In the genomic region with DNA sequence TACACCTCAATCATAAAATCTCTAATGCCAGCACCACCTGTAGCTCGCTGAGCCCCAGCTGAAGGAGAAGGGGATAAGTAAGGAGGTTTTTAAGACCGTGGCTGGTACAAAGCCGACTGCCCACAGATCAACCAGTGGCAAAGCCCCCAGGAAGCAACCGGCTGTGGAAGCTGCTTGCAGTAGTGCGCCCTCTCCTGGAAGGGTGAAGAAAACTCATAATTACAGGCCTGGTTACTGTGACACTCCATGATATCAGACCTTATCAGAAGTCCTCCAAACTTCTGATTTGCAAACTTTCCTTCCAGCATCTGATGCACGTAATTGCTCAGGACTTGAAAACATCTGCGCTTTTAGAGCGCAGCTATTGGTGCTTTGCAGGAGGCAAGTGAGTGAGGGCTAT, we compare ENCODE assay signal across 13 cellular contexts.
DNase-seq lines count a peak whose midpoint lies in the region; ATAC-seq, FAIRE-seq and TF ChIP-seq lines count a peak whose summit lies in the region.
"Had no signal": no experiment of that assay in that cellular context is flagged by ENCODE, and none has a peak within 500 bp of the region (broad histone marks: within the 10 kb centered on the region; RNA-seq: fewer than 3 reads in every experiment).

No MANE protein-coding gene starts in this region.

- H3K4me3 Mint-ChIP-seq in activated naive CD8-positive, alpha-beta T cell treated with anti-CD3 and anti-CD28 coated beads, Interleukin-2, amount 50 U/mL, for 24 hours, result no peak overlapping the region
- H3K4me3 Mint-ChIP-seq in neural progenitor cell, result no peak overlapping the region
- no peak overlapping the region for H3K4me3 Mint-ChIP-seq in CD4-positive, alpha-beta T cell
- H3K4me3 Mint-ChIP-seq: naive thymus-derived CD8-positive, alpha-beta T cell had no signal

- POLR2A ChIA-PET in CD4-positive, alpha-beta T cell (lab: Charles Lee), result no interaction called here

- H3K27ac ChIP-seq in neural progenitor cell, result no peak overlapping the region
- H3K27ac ChIP-seq in CD4-positive, alpha-beta T cell (ENCODE audit: low read depth, low read length), result no peak overlapping the region

- H3K4me1 ChIP-seq in neural progenitor cell, result no peaks in the 10 kb centered on the region

- H3K9me3 ChIP-seq in neural progenitor cell (ENCODE audit: low read depth), result no peaks in the 10 kb centered on the region
- H3K9me3 ChIP-seq in CD4-positive, alpha-beta T cell (ENCODE audit: control insufficient read depth, low read length), result no peaks in the 10 kb centered on the region

- H3K4me3 ChIP-seq in Jurkat, Clone E6-1 (ENCODE audit: low read length), result no peak overlapping the region
- H3K4me3 ChIP-seq in neural progenitor cell, result no peak overlapping the region

- no peaks in the 10 kb centered on the region for H3K36me3 ChIP-seq in neural progenitor cell

- no peaks in the 10 kb centered on the region for H3K79me2 ChIP-seq in neural progenitor cell (ENCODE audit: low read depth)

- intact Hi-C loops in CD4-positive, alpha-beta T cell (cut with DNase I, micrococcal nuclease), result no loop called here

- no peak for TF ChIP-seq POLR2A in GM12891 (IDR thresholded peaks at IDR 0.05; ENCODE audit: low read depth, low read length)

- peaks cover 4% of the 10 kb centered on the region for H3K9me3 Mint-ChIP-seq in activated naive CD8-positive, alpha-beta T cell treated with anti-CD3 and anti-CD28 coated beads, Interleukin-2, amount 50 U/mL, for 24 hours
- peaks cover 9% of the 10 kb centered on the region for H3K9me3 Mint-ChIP-seq in neural progenitor cell
- H3K9me3 Mint-ChIP-seq in CD4-positive, alpha-beta T cell, result no peaks in the 10 kb centered on the region

- no peak overlapping the region for H3K4me2 ChIP-seq in neural progenitor cell

- no peaks in the 10 kb centered on the region for H3K27me3 ChIP-seq in neural progenitor cell
- no peaks in the 10 kb centered on the region for H3K27me3 ChIP-seq in CD4-positive, alpha-beta T cell (ENCODE audit: control insufficient read depth, insufficient read depth, low read length)

- H3K4me1 Mint-ChIP-seq in activated naive CD8-positive, alpha-beta T cell treated with anti-CD3 and anti-CD28 coated beads, Interleukin-2, amount 50 U/mL, for 24 hours, result peaks cover 5% of the 10 kb centered on the region
- H3K4me1 Mint-ChIP-seq in neural progenitor cell, result peaks cover 2% of the 10 kb centered on the region
- H3K4me1 Mint-ChIP-seq in CD4-positive, alpha-beta T cell (ENCODE audit: low read depth), result no peaks in the 10 kb centered on the region

- no peaks in the 10 kb centered on the region for H3F3A ChIP-seq in neural progenitor cell (ENCODE audit: low read depth)

- no peaks in the 10 kb centered on the region for H4K20me1 ChIP-seq in neural progenitor cell (ENCODE audit: low read depth)

- TF ChIP-seq CTCF in neural progenitor cell (IDR thresholded peaks at IDR 0.05), result peak; percentile 48
- TF ChIP-seq CTCF in CD4-positive, alpha-beta T cell (IDR thresholded peaks at IDR 0.05), result no peak

- peaks cover 11% of the 10 kb centered on the region for H3K27me3 Mint-ChIP-seq in activated naive CD8-positive, alpha-beta T cell treated with anti-CD3 and anti-CD28 coated beads, Interleukin-2, amount 50 U/mL, for 24 hours
- H3K27me3 Mint-ChIP-seq in neural progenitor cell (ENCODE audit: insufficient read depth, low read depth), result no peaks in the 10 kb centered on the region
- H3K27me3 Mint-ChIP-seq in CD4-positive, alpha-beta T cell, result no peaks in the 10 kb centered on the region

- DNase-seq in activated CD4-positive, alpha-beta T cell treated with anti-CD3 and anti-CD28 coated beads for 48 hours, result peak; percentile 11
- no peak for DNase-seq in activated CD4-positive, alpha-beta T cell treated with anti-CD3 and anti-CD28 coated beads, Interleukin-2, amount 50 U/mL, for 4 hours
- DNase-seq in Jurkat, Clone E6-1 (ENCODE audit: low read depth, low spot score), result peak; percentile 11
- peak; percentile 16 for DNase-seq in activated naive CD8-positive, alpha-beta T cell treated with anti-CD3 and anti-CD28 coated beads, Interleukin-2, amount 50 U/mL, for 24 hours
- peak; percentile 11 for DNase-seq in neural progenitor cell (ENCODE audit: low spot score)
- DNase-seq in CD4-positive, alpha-beta T cell, result no peak
- DNase-seq in GM12891 (ENCODE audit: insufficient read length, low spot score), result no peak
- DNase-seq: NCI-H446; stimulated activated CD4-positive, alpha-beta T cell treated with anti-CD3 and anti-CD28 coated beads, Interleukin-4, amount 100 ng/mL, for 4 hours had no signal

- ATAC-seq in activated naive CD8-positive, alpha-beta T cell treated with anti-CD3 and anti-CD28 coated beads, Interleukin-2, amount 50 U/mL, for 24 hours, result no peak
- ATAC-seq in CD4-positive, alpha-beta T cell (ENCODE audit: poor library complexity), result no peak
- ATAC-seq in GM21526 (IDR thresholded peaks at IDR 0.05; ENCODE audit: low FRiP score, unreplicated experiment), result no peak
- ATAC-seq: naive thymus-derived CD8-positive, alpha-beta T cell had no signal

- H3K36me3 Mint-ChIP-seq in activated naive CD8-positive, alpha-beta T cell treated with anti-CD3 and anti-CD28 coated beads, Interleukin-2, amount 50 U/mL, for 24 hours (ENCODE audit: low read depth), result no peaks in the 10 kb centered on the region
- no peaks in the 10 kb centered on the region for H3K36me3 Mint-ChIP-seq in neural progenitor cell
- H3K36me3 Mint-ChIP-seq in CD4-positive, alpha-beta T cell (ENCODE audit: low read depth), result no peaks in the 10 kb centered on the region
- H3K36me3 Mint-ChIP-seq: naive thymus-derived CD8-positive, alpha-beta T cell had no signal

- CTCF ChIA-PET in CD4-positive, alpha-beta T cell (lab: Charles Lee), result no interaction called here

- H3K27ac Mint-ChIP-seq in activated naive CD8-positive, alpha-beta T cell treated with anti-CD3 and anti-CD28 coated beads, Interleukin-2, amount 50 U/mL, for 24 hours, result no peak overlapping the region
- H3K27ac Mint-ChIP-seq in neural progenitor cell, result no peak overlapping the region
- H3K27ac Mint-ChIP-seq in CD4-positive, alpha-beta T cell, result no peak overlapping the region
- H3K27ac Mint-ChIP-seq: activated T-helper 2 cell treated with anti-CD3 and anti-CD28 coated beads, Interferon-gamma antibody, Interleukin-2, Interleukin-4, amounts not matched to agents 10 μg/mL and 5 μg/mL and 100 μg/mL, durations not matched to agents 14 hours and 24 hours and 36 hours had no signal

- no peak overlapping the region for H2AFZ ChIP-seq in neural progenitor cell (replicated peaks)

- no peak overlapping the region for H3K9ac ChIP-seq in neural progenitor cell

- no peak for FAIRE-seq in GM12891 (lab: Jason Lieb, UNC)
- FAIRE-seq: urothelium cell line had no signal

TF ChIP-seq in GM12891, 5 proteins besides CTCF, POLR2A, EP300 and RAD21:
- TF ChIP-seq POLR2AphosphoS5 (IDR thresholded peaks at IDR 0.05; ENCODE audit: low read depth, low read length) (no peak), PAX5 (IDR thresholded peaks at IDR 0.05; ENCODE audit: insufficient read depth, low read length, severe bottlenecking) (no peak), POU2F2 (IDR thresholded peaks at IDR 0.05; ENCODE audit: low read depth, low read length) (no peak), TAF1 (IDR thresholded peaks at IDR 0.05; ENCODE audit: low read depth, low read length) (no peak), SPI1 (IDR thresholded peaks at IDR 0.05; ENCODE audit: low read depth, low read length) (no peak)
TF ChIP-seq in GM12891: peak in this region for 0.

Comparison
In these comparisons a context has a peak if more than half of its experiments do, and no peak if none do; other contexts are left out.
1. DNase-seq: peak in activated CD4-positive, alpha-beta T cell treated with anti-CD3 and anti-CD28 coated beads for 48 hours (single experiment), Jurkat, Clone E6-1 (single experiment), activated naive CD8-positive, alpha-beta T cell treated with anti-CD3 and anti-CD28 coated beads, Interleukin-2, amount 50 U/mL, for 24 hours (single experiment) and neural progenitor cell (single experiment); none in activated CD4-positive, alpha-beta T cell treated with anti-CD3 and anti-CD28 coated beads, Interleukin-2, amount 50 U/mL, for 4 hours (0 of 2), CD4-positive, alpha-beta T cell (0 of 10) and GM12891 (single experiment).